9 cellular contexts compared by ENCODE assay signal in the genomic region with DNA sequence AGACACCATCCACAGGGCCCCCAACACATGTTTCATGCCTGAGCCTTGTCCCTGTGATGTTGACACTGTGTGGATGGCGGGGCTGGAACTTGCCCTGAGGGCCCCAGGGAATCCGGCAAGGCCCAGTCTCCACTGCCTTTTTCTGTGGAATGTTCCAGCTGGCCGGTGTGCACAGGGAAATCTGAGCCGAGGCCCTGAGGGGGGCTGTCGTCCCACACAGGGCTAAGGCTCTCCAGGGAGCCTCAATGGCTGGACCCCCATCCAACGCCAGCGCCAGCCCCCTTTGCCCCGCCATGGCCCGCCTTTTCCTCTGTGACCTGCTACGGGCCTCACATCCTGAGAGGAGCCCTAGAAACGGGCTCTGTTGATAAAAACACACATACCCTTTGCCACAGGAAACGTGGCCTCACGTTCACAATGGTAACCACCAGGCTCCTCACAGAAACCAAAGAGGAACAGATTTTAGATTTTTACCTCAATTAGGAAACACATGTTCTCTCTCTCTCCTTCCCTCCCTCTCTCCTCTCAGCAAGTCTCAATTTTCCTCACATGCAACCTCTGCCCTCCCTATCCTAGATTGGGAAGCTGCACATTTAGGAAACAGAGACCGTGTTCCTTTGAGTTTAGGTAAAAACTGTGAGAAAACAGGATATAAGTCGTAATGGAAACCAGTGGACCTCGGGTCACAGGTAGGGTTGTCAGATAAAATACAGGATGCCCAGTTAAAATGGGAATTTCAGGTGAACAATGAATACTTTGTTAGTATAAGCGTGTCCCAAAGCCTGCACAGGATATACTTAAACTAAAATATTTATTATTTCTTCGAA. TPM values are rescaled to one million over a fixed set of nuclear protein-coding genes. Genes with fewer than 3 reads are reported as not detected.
DNase-seq lines count a peak whose midpoint lies in the region; ATAC-seq and TF ChIP-seq lines count a peak whose summit lies in the region.
"Had no signal": no experiment of that assay in that cellular context is flagged by ENCODE, and none has a peak within 500 bp of the region (broad histone marks: within the 10 kb centered on the region; RNA-seq: fewer than 3 reads in every experiment).

No MANE protein-coding gene starts in this region.

- H3K4me1 ChIP-seq in right atrium auricular region, result peaks cover 0 to 53% of the 10 kb centered on the region in 2 donors

- H3K9me3 ChIP-seq in right atrium auricular region, result no peaks in the 10 kb centered on the region

- DNase-seq in HL-60 (ENCODE audit: low read depth in 1 of 2, low spot score in 1 of 2), result peak in 1 of 2 experiments; percentile 70
- DNase-seq in activated CD8-positive, alpha-beta memory T cell treated with anti-CD3 and anti-CD28 coated beads, Interleukin-2, amount 50 U/mL, for 4 hours, result peak; percentile 56
- DNase-seq in right atrium auricular region (ENCODE audit: low spot score), result peak; percentile 56
- peak; percentile 47 to 62 for DNase-seq in stimulated activated CD8-positive, alpha-beta memory T cell treated with anti-CD3 and anti-CD28 coated beads, Interleukin-7, amount 100 ng/mL, for 48 hours (ENCODE audit: extremely low read depth in 1 of 2, low read depth in 1 of 2)
- no peak for DNase-seq in ureter (ENCODE audit: low spot score)
- DNase-seq in erythroblast (lab: John Stamatoyannopoulos, UW), result no peak

- H3K27me3 ChIP-seq in HL-60 (ENCODE audit: insufficient read depth, poor library complexity, severe bottlenecking) (no peaks in the 10 kb centered on the region), right atrium auricular region (no peaks in the 10 kb centered on the region)

- H3K27ac ChIP-seq in HL-60 (replicated peaks) (peak overlapping the region; percentile 39), right atrium auricular region (peak overlapping the region; percentile 42 to 43)

- no peaks in the 10 kb centered on the region for H3K36me3 ChIP-seq in right atrium auricular region

- H3K4me3 ChIP-seq in HL-60 (replicated peaks; ENCODE audit: insufficient read depth, low read length) (no peak overlapping the region), right atrium auricular region (no peak overlapping the region)

- TF ChIP-seq CTCF in HL-60 (IDR thresholded peaks at IDR 0.05; ENCODE audit: insufficient read depth, low read length), result no peak
- TF ChIP-seq CTCF in right atrium auricular region (IDR thresholded peaks at IDR 0.05), result no peak

- ATAC-seq in HG02981 (IDR thresholded peaks at IDR 0.05; ENCODE audit: unreplicated experiment) (no peak), GM21528 (IDR thresholded peaks at IDR 0.05; ENCODE audit: low FRiP score, unreplicated experiment) (no peak)

- TF ChIP-seq POLR2A in erythroblast (IDR thresholded peaks at IDR 0.05; ENCODE audit: low read length), result no peak

RNA-seq across cellular contexts. Expression of gene ZNF831, which starts 13.7 kb away (rescaled TPM):
- total RNA-seq in right atrium auricular region, result under 1 TPM; 0.19 to 0.47 TPM
- 1.4 TPM for total RNA-seq in ureter
- total RNA-seq: fibroblast of villous mesenchyme had no signal

Comparison
In these comparisons a context has a peak if more than half of its experiments do, and no peak if none do; other contexts are left out.
1. DNase-seq: peak in activated CD8-positive, alpha-beta memory T cell treated with anti-CD3 and anti-CD28 coated beads, Interleukin-2, amount 50 U/mL, for 4 hours (single experiment), right atrium auricular region (single experiment) and stimulated activated CD8-positive, alpha-beta memory T cell treated with anti-CD3 and anti-CD28 coated beads, Interleukin-7, amount 100 ng/mL, for 48 hours (2 of 2); none in ureter (single experiment) and erythroblast (0 of 2).